In genomic region chr7:151311294-151311864, GRCh38 we compare ENCODE assay signal across 10 cellular contexts. TPM values are rescaled to one million over a fixed set of nuclear protein-coding genes. Genes with fewer than 3 reads are reported as not detected.
DNase-seq lines count a peak whose midpoint lies in the region; ATAC-seq and TF ChIP-seq lines count a peak whose summit lies in the region.
"Had no signal": no experiment of that assay in that cellular context is flagged by ENCODE, and none has a peak within 500 bp of the region (broad histone marks: within the 10 kb centered on the region; RNA-seq: fewer than 3 reads in every experiment).

No MANE protein-coding gene starts in this region.

- H3K4me1 ChIP-seq in mammary epithelial cell (ENCODE audit: insufficient read depth, low read length) (no peaks in the 10 kb centered on the region), uterus (no peaks in the 10 kb centered on the region)

- TF ChIP-seq CTCF in mammary epithelial cell (conservative IDR thresholded peaks at IDR 0.05 in 1 of 2, IDR thresholded peaks at IDR 0.05 in 1 of 2; ENCODE audit: extremely low read depth in 1 of 2, insufficient read depth in 1 of 2, low read depth in 1 of 2, low read length in 2 of 2) (peak; percentile 13 to 14), uterus (IDR thresholded peaks at IDR 0.05) (no peak)

- H3K79me2 ChIP-seq in mammary epithelial cell (ENCODE audit: insufficient read depth, low read length), result no peaks in the 10 kb centered on the region

- no peak for ATAC-seq in stimulated activated naive CD8-positive, alpha-beta T cell treated with anti-CD3 and anti-CD28 coated beads, Interleukin-15, Interleukin-2, amounts not matched to agents 100 U/mL and 50 U/mL, for 24 hours
- ATAC-seq in HG03457 (IDR thresholded peaks at IDR 0.05; ENCODE audit: unreplicated experiment), result no peak
- ATAC-seq: left ventricle myocardium superior had no signal

- dilution Hi-C loops in mammary epithelial cell (cut with HindIII; ENCODE audit: low sequenced_read_pairs), result no loop called here

- no peak overlapping the region for H3K4me2 ChIP-seq in mammary epithelial cell (ENCODE audit: insufficient read depth, low read depth, low read length)

- H3K9me3 ChIP-seq in mammary epithelial cell (replicated peaks; ENCODE audit: insufficient read depth, low read length) (peaks cover 9% of the 10 kb centered on the region), uterus (no peaks in the 10 kb centered on the region)

- H3K9ac ChIP-seq in mammary epithelial cell (ENCODE audit: insufficient read depth, low read length), result no peak overlapping the region

- 67% methylated on average over 6 of the region's 6 CpGs for WGBS in mammary epithelial cell (ENCODE audit: low coverage, missing lambda C conversion rate)

- H2AFZ ChIP-seq in mammary epithelial cell (ENCODE audit: low read depth, low read length), result no peak overlapping the region

- H3K4me1 Mint-ChIP-seq in activated naive CD4-positive, alpha-beta T cell treated with anti-CD3 and anti-CD28 coated beads, Interleukin-2, amount 10 ng/mL, durations not matched to agents 7 days and 5 days, result peaks cover 10% of the 10 kb centered on the region

- CTCF ChIA-PET in activated naive CD4-positive, alpha-beta T cell treated with anti-CD3 and anti-CD28 coated beads, Interleukin-2, amount 10 ng/mL, durations not matched to agents 7 days and 5 days (lab: Charles Lee), result interaction anchor here (1.0 to 3.8 kb wide), 5 partner anchors 9 to 137 kb away, joined by 4 to 34 read pairs (median 6); no protein-coding TSS in a partner anchor
- CTCF ChIA-PET in mammary epithelial cell (lab: Charles Lee; ENCODE audit: low non-redundant PET), result interaction anchor here (0.6 kb wide), 1 partner anchor 133 kb away, joined by 3 read pairs; no protein-coding TSS in a partner anchor

- BruUV-seq in mammary epithelial cell (replicated peaks; lab: Mats Ljungman, UMichigan), result no TSS peak

- H3K27me3 Mint-ChIP-seq in activated naive CD4-positive, alpha-beta T cell treated with anti-CD3 and anti-CD28 coated beads, Interleukin-2, amount 10 ng/mL, durations not matched to agents 7 days and 5 days, result peaks cover 29% of the 10 kb centered on the region

- intact Hi-C loops in mammary epithelial cell (cut with micrococcal nuclease) (no loop called here), uterus (cut with DNase I; ENCODE audit: low total_unique reads) (no loop called here)

- TF ChIP-seq POLR2A in uterus (IDR thresholded peaks at IDR 0.05), result no peak

- H3K27me3 ChIP-seq in mammary epithelial cell (ENCODE audit: insufficient read depth, low read length) (no peaks in the 10 kb centered on the region), uterus (no peaks in the 10 kb centered on the region)

- no peaks in the 10 kb centered on the region for H4K20me1 ChIP-seq in mammary epithelial cell (ENCODE audit: insufficient read depth, low read length)

- H3K36me3 ChIP-seq in mammary epithelial cell (ENCODE audit: insufficient read depth, low read length) (no peaks in the 10 kb centered on the region), uterus (no peaks in the 10 kb centered on the region)

- H3K4me3 Mint-ChIP-seq in activated naive CD4-positive, alpha-beta T cell treated with anti-CD3 and anti-CD28 coated beads, Interleukin-2, amount 10 ng/mL, durations not matched to agents 7 days and 5 days, result no peak overlapping the region

- H3K36me3 Mint-ChIP-seq in activated naive CD4-positive, alpha-beta T cell treated with anti-CD3 and anti-CD28 coated beads, Interleukin-2, amount 10 ng/mL, durations not matched to agents 7 days and 5 days, result no peaks in the 10 kb centered on the region

- peaks cover 6% of the 10 kb centered on the region for H3K9me3 Mint-ChIP-seq in activated naive CD4-positive, alpha-beta T cell treated with anti-CD3 and anti-CD28 coated beads, Interleukin-2, amount 10 ng/mL, durations not matched to agents 7 days and 5 days

- in situ Hi-C loops in mammary epithelial cell (cut with MboI; ENCODE audit: low sequenced_read_pairs in 2 of 2), result no loop called here

- no peak overlapping the region for H3K27ac Mint-ChIP-seq in activated naive CD4-positive, alpha-beta T cell treated with anti-CD3 and anti-CD28 coated beads, Interleukin-2, amount 10 ng/mL, durations not matched to agents 7 days and 5 days

- DNase-seq in activated naive CD4-positive, alpha-beta T cell treated with anti-CD3 and anti-CD28 coated beads, Interleukin-2, amount 10 ng/mL, durations not matched to agents 7 days and 5 days, result peak; percentile 41
- DNase-seq in activated naive CD4-positive, alpha-beta T cell treated with Interleukin-2 at 50 U/mL for 16 hours, result no peak
- DNase-seq in MV-4-11 (lab: John Stamatoyannopoulos, UW), result peak; percentile 35
- peak; percentile 11 for DNase-seq in mammary epithelial cell
- DNase-seq in stimulated activated naive CD8-positive, alpha-beta T cell treated with anti-CD3 and anti-CD28 coated beads, Interleukin-15, Interleukin-2, amounts not matched to agents 100 U/mL and 50 U/mL, for 24 hours, result peak; percentile 47
- no peak for DNase-seq in uterus
- no peak for DNase-seq in LoVo (ENCODE audit: low spot score)
- DNase-seq: GDM1, left ventricle myocardium superior had no signal

- H3K27ac ChIP-seq in mammary epithelial cell (ENCODE audit: insufficient read depth, low read depth, low read length) (no peak overlapping the region), uterus (no peak overlapping the region)

- H3K4me3 ChIP-seq in mammary epithelial cell (replicated peaks in 1 of 3; ENCODE audit: insufficient read depth in 1 of 3, low read depth in 2 of 3, low read length in 3 of 3) (no peak overlapping the region), uterus (no peak overlapping the region)

RNA-seq across cellular contexts. Expression of gene NUB1, which starts 30.2 kb away (rescaled TPM):
- total RNA-seq in mammary epithelial cell, result 10 to 100 TPM; 29.5 to 41.9 TPM
- 20.1 TPM for polyA plus RNA-seq in mammary epithelial cell
- 19.3 TPM for polyA minus RNA-seq in mammary epithelial cell
- 10 to 100 TPM; 27.9 to 51.1 (median 39.1) TPM for total RNA-seq in uterus

Comparison
In these comparisons a context has a peak if more than half of its experiments do, and no peak if none do; other contexts are left out.
1. DNase-seq: peak in activated naive CD4-positive, alpha-beta T cell treated with anti-CD3 and anti-CD28 coated beads, Interleukin-2, amount 10 ng/mL, durations not matched to agents 7 days and 5 days (single experiment), MV-4-11 (single experiment), mammary epithelial cell (single experiment) and stimulated activated naive CD8-positive, alpha-beta T cell treated with anti-CD3 and anti-CD28 coated beads, Interleukin-15, Interleukin-2, amounts not matched to agents 100 U/mL and 50 U/mL, for 24 hours (single experiment); none in activated naive CD4-positive, alpha-beta T cell treated with Interleukin-2 at 50 U/mL for 16 hours (single experiment), uterus (0 of 2) and LoVo (single experiment).
2. CTCF ChIP-seq: peak in mammary epithelial cell (2 of 2); none in uterus (0 of 4).